In genomic region chr3:38497026-38497425, GRCh38 we compare ENCODE assay signal across 1 cellular context.
TF ChIP-seq lines count a peak whose summit lies in the region.

No MANE protein-coding gene starts in this region.

TF ChIP-seq in HepG2, 621 proteins besides CTCF, POLR2A, EP300 and RAD21 (continued from another document):
- TF ChIP-seq, protein P1, sequence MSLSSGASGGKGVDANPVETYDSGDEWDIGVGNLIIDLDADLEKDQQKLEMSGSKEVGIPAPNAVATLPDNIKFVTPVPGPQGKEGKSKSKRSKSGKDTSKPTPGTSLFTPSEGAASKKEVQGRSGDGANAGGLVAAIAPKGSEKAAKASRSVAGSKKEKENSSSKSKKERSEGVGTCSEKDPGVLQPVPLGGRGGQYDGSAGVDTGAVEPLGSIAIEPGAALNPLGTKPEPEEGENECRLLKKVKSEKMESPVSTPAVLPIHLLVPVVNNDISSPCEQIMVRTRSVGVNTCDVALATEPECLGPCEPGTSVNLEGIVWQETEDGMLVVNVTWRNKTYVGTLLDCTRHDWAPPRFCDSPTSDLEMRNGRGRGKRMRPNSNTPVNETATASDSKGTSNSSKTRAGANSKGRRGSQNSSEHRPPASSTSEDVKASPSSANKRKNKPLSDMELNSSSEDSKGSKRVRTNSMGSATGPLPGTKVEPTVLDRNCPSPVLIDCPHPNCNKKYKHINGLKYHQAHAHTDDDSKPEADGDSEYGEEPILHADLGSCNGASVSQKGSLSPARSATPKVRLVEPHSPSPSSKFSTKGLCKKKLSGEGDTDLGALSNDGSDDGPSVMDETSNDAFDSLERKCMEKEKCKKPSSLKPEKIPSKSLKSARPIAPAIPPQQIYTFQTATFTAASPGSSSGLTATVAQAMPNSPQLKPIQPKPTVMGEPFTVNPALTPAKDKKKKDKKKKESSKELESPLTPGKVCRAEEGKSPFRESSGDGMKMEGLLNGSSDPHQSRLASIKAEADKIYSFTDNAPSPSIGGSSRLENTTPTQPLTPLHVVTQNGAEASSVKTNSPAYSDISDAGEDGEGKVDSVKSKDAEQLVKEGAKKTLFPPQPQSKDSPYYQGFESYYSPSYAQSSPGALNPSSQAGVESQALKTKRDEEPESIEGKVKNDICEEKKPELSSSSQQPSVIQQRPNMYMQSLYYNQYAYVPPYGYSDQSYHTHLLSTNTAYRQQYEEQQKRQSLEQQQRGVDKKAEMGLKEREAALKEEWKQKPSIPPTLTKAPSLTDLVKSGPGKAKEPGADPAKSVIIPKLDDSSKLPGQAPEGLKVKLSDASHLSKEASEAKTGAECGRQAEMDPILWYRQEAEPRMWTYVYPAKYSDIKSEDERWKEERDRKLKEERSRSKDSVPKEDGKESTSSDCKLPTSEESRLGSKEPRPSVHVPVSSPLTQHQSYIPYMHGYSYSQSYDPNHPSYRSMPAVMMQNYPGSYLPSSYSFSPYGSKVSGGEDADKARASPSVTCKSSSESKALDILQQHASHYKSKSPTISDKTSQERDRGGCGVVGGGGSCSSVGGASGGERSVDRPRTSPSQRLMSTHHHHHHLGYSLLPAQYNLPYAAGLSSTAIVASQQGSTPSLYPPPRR (CRISPR knock-in tag; IDR thresholded peaks at IDR 0.05; ENCODE audit: borderline replicate concordance): no peak
- no peak for TF ChIP-seq NCOA2 (CRISPR knock-in tag; IDR thresholded peaks at IDR 0.05)
- TF ChIP-seq ZNF550 (CRISPR knock-in tag; IDR thresholded peaks at IDR 0.05; ENCODE audit: borderline replicate concordance): no peak
- TF ChIP-seq, protein P2, sequence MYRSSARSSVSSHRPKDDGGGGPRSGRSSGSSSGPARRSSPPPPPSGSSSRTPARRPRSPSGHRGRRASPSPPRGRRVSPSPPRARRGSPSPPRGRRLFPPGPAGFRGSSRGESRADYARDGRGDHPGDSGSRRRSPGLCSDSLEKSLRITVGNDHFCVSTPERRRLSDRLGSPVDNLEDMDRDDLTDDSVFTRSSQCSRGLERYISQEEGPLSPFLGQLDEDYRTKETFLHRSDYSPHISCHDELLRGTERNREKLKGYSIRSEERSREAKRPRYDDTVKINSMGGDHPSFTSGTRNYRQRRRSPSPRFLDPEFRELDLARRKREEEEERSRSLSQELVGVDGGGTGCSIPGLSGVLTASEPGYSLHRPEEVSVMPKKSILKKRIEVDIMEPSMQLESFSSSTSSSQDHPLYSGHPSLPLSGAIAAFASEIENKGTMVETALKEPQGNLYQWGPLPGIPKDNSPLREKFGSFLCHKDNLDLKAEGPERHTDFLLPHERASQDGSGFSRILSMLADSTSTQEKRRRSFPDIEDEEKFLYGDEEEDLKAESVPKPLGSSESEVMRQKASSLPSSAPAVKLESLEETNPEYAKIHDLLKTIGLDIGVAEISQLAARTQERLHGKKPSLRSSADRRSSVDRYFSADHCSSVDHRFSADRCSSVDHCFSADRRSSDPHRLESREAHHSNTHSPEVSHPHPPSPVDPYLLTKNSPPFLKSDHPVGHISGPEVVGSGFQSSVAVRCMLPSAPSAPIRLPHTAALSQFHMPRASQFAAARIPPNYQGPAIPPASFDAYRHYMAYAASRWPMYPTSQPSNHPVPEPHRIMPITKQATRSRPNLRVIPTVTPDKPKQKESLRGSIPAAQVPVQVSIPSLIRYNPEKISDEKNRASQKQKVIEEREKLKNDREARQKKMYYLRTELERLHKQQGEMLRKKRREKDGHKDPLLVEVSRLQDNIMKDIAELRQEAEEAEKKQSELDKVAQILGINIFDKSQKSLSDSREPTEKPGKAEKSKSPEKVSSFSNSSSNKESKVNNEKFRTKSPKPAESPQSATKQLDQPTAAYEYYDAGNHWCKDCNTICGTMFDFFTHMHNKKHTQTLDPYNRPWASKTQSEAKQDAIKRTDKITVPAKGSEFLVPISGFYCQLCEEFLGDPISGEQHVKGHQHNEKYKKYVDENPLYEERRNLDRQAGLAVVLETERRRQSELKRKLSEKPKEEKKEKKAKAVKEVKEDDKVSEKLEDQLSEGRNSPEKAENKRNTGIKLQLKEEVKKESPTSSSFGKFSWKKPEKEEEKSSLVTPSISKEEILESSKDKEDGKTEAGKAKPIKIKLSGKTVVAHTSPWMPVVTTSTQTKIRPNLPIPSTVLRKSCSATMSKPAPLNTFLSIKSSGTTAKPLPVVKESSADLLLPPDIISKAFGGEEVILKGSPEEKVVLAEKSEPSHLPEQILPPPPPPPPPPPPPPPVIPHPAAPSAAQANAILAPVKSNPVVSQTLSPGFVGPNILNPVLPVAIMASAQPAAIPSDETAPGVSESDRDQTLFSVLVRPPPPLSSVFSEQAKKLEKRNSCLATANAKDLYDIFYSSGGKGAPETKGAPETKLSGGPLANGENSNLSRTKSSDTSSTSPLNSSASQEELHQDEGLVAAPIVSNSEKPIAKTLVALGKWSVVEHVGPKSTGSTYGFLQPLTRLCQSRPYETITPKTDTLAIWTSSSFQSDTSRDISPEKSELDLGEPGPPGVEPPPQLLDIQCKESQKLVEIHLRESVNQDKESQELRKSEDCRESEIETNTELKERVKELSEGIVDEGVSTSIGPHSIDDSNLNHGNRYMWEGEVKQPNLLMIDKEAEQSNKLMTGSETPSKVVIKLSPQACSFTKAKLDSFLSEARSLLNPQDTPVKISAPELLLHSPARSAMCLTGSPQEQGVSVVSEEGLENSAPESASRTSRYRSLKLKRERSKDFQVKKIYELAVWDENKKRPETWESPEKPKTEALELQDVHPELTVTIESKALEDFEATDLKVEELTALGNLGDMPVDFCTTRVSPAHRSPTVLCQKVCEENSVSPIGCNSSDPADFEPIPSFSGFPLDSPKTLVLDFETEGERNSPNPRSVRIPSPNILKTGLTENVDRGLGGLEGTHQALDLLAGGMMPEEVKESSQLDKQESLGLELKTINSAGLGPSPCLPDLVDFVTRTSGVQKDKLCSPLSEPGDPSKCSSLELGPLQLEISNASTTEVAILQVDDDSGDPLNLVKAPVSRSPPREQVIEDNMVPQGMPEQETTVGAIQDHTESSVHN (CRISPR knock-in tag; IDR thresholded peaks at IDR 0.05): no peak
- TF ChIP-seq ZKSCAN8 (CRISPR knock-in tag; IDR thresholded peaks at IDR 0.05; ENCODE audit: borderline replicate concordance): no peak
- TF ChIP-seq ZNF674 (CRISPR knock-in tag; IDR thresholded peaks at IDR 0.05; ENCODE audit: low read depth): no peak
- TF ChIP-seq ZNF549 (CRISPR knock-in tag; IDR thresholded peaks at IDR 0.05): no peak
- no peak for TF ChIP-seq HOXA3 (CRISPR knock-in tag; IDR thresholded peaks at IDR 0.05)
- TF ChIP-seq ZFP90 (CRISPR knock-in tag; IDR thresholded peaks at IDR 0.05; ENCODE audit: borderline replicate concordance): no peak
- no peak for TF ChIP-seq ZNF879 (CRISPR knock-in tag; IDR thresholded peaks at IDR 0.05)
- TF ChIP-seq ZNF577 (CRISPR knock-in tag; IDR thresholded peaks at IDR 0.05; ENCODE audit: borderline replicate concordance, low read depth): no peak
- TF ChIP-seq GTF3A (CRISPR knock-in tag; conservative IDR thresholded peaks at IDR 0.05): no peak
- no peak for TF ChIP-seq ZNF576 (CRISPR knock-in tag; IDR thresholded peaks at IDR 0.05)
